18 cellular contexts compared by ENCODE assay signal in the genomic region with DNA sequence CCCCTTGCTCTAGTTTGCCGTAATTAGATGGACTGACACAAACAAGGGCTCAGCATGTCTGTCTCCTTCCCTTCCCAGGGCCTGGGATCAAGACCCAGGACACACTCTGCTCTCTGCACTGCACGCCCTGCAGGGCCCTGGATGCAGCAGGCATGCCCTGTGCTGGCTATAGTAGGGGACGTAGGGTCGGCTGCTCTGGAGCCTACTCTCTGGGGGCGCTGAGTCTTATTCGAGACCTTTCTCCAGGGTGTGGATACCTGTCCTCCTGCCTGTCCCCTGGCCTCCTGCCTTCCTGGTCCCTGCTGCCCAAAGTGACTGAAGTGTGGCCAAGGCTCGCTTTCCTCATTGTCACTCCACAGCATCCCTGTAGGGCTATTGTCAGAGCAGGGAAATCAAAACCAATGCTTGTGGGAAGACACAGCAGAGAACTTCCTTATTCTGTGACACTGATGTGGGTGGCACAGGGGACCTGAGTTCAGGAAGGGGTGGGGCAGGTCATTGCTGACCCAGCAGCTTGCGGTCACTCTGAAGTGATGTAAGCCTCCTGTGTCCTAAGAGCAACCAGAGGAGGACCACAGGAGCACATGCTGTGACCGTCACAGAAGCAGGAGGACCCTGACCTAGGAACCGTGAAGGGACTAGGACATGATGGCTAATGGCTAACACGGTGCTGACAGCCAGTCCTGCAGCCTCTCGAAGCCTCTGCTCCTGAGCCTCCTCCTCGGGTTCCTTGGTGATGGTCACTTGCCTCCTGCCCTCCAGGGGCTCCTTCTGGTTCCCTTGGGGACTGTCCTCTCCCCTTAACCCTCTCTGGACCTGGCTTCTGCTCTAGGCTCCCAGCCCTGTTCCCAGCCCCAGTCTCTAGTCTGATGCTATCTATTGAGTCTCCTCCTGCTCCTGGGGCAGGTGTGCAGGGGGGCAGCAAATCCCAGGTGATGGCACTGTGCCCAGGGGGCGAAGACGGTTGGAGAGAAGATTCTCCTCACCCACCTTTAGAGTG. TPM values are rescaled to one million over a fixed set of nuclear protein-coding genes. Genes with fewer than 3 reads are reported as not detected.
DNase-seq lines count a peak whose midpoint lies in the region; ATAC-seq and TF ChIP-seq lines count a peak whose summit lies in the region.
"Had no signal": no experiment of that assay in that cellular context is flagged by ENCODE, and none has a peak within 500 bp of the region (broad histone marks: within the 10 kb centered on the region; RNA-seq: fewer than 3 reads in every experiment).

No MANE protein-coding gene starts in this region.

- H3K36me3 ChIP-seq in adrenal gland (replicated peaks in 1 of 2) (no peaks in the 10 kb centered on the region), lung (ENCODE audit: control insufficient read depth in 2 of 2, insufficient read depth in 2 of 2, low read length in 2 of 2) (no peaks in the 10 kb centered on the region), suprapubic skin (no peaks in the 10 kb centered on the region)

- H3K4me1 ChIP-seq in adrenal gland (replicated peaks in 1 of 2) (no peaks in the 10 kb centered on the region), lung (ENCODE audit: control insufficient read depth in 2 of 2, insufficient read depth in 2 of 2, low read length in 2 of 2) (no peaks in the 10 kb centered on the region), suprapubic skin (peaks cover 16% of the 10 kb centered on the region)

- 64 to 75% (median 72%) methylated on average over 11 to 15 of the region's 15 CpGs for WGBS in adrenal gland, 4 donors
- 62 to 69% methylated on average over 15 of the region's 15 CpGs for WGBS in lung, 2 donors
- no CpG with 5 or more reads among the region's 15 CpGs for WGBS in suprapubic skin

- no peak for TF ChIP-seq EP300 in suprapubic skin (IDR thresholded peaks at IDR 0.05)

- H3K27me3 ChIP-seq in adrenal gland, result no peaks in the 10 kb centered on the region
- no peaks in the 10 kb centered on the region for H3K27me3 ChIP-seq in lung (ENCODE audit: control insufficient read depth, insufficient read depth)
- no peaks in the 10 kb centered on the region for H3K27me3 ChIP-seq in suprapubic skin
- H3K27me3 ChIP-seq: hepatocyte had no signal

- TF ChIP-seq CTCF in adrenal gland (IDR thresholded peaks at IDR 0.05) (no peak), lung (IDR thresholded peaks at IDR 0.05; ENCODE audit: control extremely low read depth, extremely low read depth) (no peak), suprapubic skin (IDR thresholded peaks at IDR 0.05) (no peak)

- ATAC-seq in lung (ENCODE audit: insufficient read depth, low FRiP score), result no peak
- ATAC-seq: GM23338 had no signal

- intact Hi-C loops in adrenal gland (cut with DNase I), result no loop called here

- H3K4me3 ChIP-seq in adrenal gland, result no peak overlapping the region
- H3K4me3 ChIP-seq in lung, result no peak overlapping the region
- no peak overlapping the region for H3K4me3 ChIP-seq in suprapubic skin
- H3K4me3 ChIP-seq: GM23338, hepatocyte had no signal

- no peak overlapping the region for H3K27ac ChIP-seq in adrenal gland
- peak overlapping the region in 1 of 2 donors; percentile 26 for H3K27ac ChIP-seq in lung (ENCODE audit: low read depth in 1 of 2, low read length in 1 of 2)
- no peak overlapping the region for H3K27ac ChIP-seq in suprapubic skin
- H3K27ac ChIP-seq: epithelial cell of prostate, hepatocyte had no signal

- no peaks in the 10 kb centered on the region for H3K9me3 ChIP-seq in adrenal gland (replicated peaks in 1 of 3)
- no peaks in the 10 kb centered on the region for H3K9me3 ChIP-seq in lung (ENCODE audit: control insufficient read depth in 2 of 2, insufficient read depth in 1 of 2, low read length in 1 of 2)
- H3K9me3 ChIP-seq in suprapubic skin, result no peaks in the 10 kb centered on the region

- DNase-seq in AML-193 (lab: John Stamatoyannopoulos, UW) (peak; percentile 70 to 86), HT-29 (ENCODE audit: low spot score) (peak; percentile 28), adrenal gland (peak in 4 of 7 donors; percentile 33 to 68 (median 54)), lung (ENCODE audit: low spot score) (peak; percentile 56), mucosa of gallbladder (ENCODE audit: low spot score) (no peak), suprapubic skin (ENCODE audit: low spot score in 2 of 2) (no peak), iPS-NIHi11 (ENCODE audit: low spot score) (no peak), ureter (ENCODE audit: low spot score) (no peak)
- DNase-seq: activated naive CD4-positive, alpha-beta T cell treated with anti-CD3 and anti-CD28 coated beads, Interleukin-2, amount 10 ng/mL, durations not matched to agents 7 days and 5 days; DND-41; NCI-H226; T-helper 9 cell had no signal

- TF ChIP-seq POLR2A in adrenal gland (IDR thresholded peaks at IDR 0.05) (no peak), suprapubic skin (IDR thresholded peaks at IDR 0.05) (no peak)

RNA-seq across cellular contexts. Expression of gene APOBEC3A, which starts 10.3 kb away (rescaled TPM):
- total RNA-seq in HT-29 (2014; rRNA removed; shearing (Covaris generic)), result not detected in 2 replicates
- total RNA-seq in adrenal gland (under 1 TPM in 4 of 8 donors, not detected in 4; 0.28 to 0.95 (median 0.54) TPM), lung (10 to 100 TPM in 1 of 2 donors, 1 to 10 TPM in 1; 6.2 to 12.0 TPM), mucosa of gallbladder (not detected), suprapubic skin (1 to 10 TPM in 1 of 4 donors, not detected in 3; 2.1 TPM), ureter (2.0 TPM)
- polyA plus RNA-seq in adrenal gland (under 1 TPM; 0.27 to 0.72 (median 0.48) TPM), lung (10 to 100 TPM in 1 of 2 donors, 1 to 10 TPM in 1; 1.1 to 68.3 TPM)
- total RNA-seq: GM23338, hepatocyte, MCF 10A, RPMI7951 had no signal
- polyA plus RNA-seq: AG04450, hepatocyte had no signal

RNA-seq across cellular contexts. Expression of gene APOBEC3B, which starts 14.4 kb away (rescaled TPM):
- total RNA-seq in HT-29 (2014; rRNA removed; shearing (Covaris generic)), result 3.2 and 5.5 TPM in 2 replicates
- total RNA-seq in adrenal gland (1 to 10 TPM in 6 of 8 donors, under 1 TPM in 1, not detected in 1; 0.74 to 2.4 (median 1.5) TPM), lung (1 to 10 TPM; 1.0 to 4.5 TPM), mucosa of gallbladder (1.8 TPM), suprapubic skin (1 to 10 TPM in 3 of 4 donors, not detected in 1; 1.0 to 2.4 (median 2.1) TPM), ureter (1.5 TPM)
- polyA plus RNA-seq in adrenal gland (1 to 10 TPM in 2 of 3 donors, under 1 TPM in 1; 0.32 to 2.8 (median 1.0) TPM), lung (1 to 10 TPM; 2.7 to 4.4 TPM)

RNA-seq across cellular contexts. Expression of gene APOBEC3C, which starts 46.3 kb away (rescaled TPM):
- total RNA-seq in HT-29 (2014; rRNA removed; shearing (Covaris generic)), result 0.05 and 0.18 TPM in 2 replicates
- total RNA-seq in adrenal gland (10 to 100 TPM; 31.0 to 88.2 (median 40.5) TPM), lung (10 to 100 TPM; 11.1 to 21.7 TPM), mucosa of gallbladder (28.6 TPM), suprapubic skin (10 to 100 TPM in 1 of 4 donors, 1 to 10 TPM in 3; 6.6 to 10.5 (median 7.8) TPM), ureter (41.4 TPM)
- polyA plus RNA-seq in adrenal gland (10 to 100 TPM; 38.5 to 62.0 (median 42.9) TPM), lung (10 to 100 TPM; 12.0 to 15.3 TPM)

RNA-seq across cellular contexts. Expression of gene APOBEC3D, which starts 53.2 kb away (rescaled TPM):
- total RNA-seq in HT-29 (2014; rRNA removed; shearing (Covaris generic)), result not detected in 2 replicates
- total RNA-seq in adrenal gland, result 1 to 10 TPM; 1.8 to 7.9 (median 6.0) TPM
- polyA plus RNA-seq in adrenal gland, result 1 to 10 TPM; 1.8 to 4.8 (median 2.0) TPM
- 1 to 10 TPM; 2.5 to 2.6 TPM for total RNA-seq in lung
- 1 to 10 TPM; 1.4 to 1.7 TPM for polyA plus RNA-seq in lung
- total RNA-seq in mucosa of gallbladder, result 8.4 TPM
- total RNA-seq in suprapubic skin, result not detected
- 7.8 TPM for total RNA-seq in ureter

Comparison
In these comparisons a context has a peak if more than half of its experiments do, and no peak if none do; other contexts are left out.
1. DNase-seq: peak in AML-193 (2 of 2), HT-29 (single experiment), adrenal gland (4 of 7) and lung (single experiment); none in mucosa of gallbladder (single experiment), suprapubic skin (0 of 2), iPS-NIHi11 (single experiment) and ureter (single experiment).